In the genomic region with DNA sequence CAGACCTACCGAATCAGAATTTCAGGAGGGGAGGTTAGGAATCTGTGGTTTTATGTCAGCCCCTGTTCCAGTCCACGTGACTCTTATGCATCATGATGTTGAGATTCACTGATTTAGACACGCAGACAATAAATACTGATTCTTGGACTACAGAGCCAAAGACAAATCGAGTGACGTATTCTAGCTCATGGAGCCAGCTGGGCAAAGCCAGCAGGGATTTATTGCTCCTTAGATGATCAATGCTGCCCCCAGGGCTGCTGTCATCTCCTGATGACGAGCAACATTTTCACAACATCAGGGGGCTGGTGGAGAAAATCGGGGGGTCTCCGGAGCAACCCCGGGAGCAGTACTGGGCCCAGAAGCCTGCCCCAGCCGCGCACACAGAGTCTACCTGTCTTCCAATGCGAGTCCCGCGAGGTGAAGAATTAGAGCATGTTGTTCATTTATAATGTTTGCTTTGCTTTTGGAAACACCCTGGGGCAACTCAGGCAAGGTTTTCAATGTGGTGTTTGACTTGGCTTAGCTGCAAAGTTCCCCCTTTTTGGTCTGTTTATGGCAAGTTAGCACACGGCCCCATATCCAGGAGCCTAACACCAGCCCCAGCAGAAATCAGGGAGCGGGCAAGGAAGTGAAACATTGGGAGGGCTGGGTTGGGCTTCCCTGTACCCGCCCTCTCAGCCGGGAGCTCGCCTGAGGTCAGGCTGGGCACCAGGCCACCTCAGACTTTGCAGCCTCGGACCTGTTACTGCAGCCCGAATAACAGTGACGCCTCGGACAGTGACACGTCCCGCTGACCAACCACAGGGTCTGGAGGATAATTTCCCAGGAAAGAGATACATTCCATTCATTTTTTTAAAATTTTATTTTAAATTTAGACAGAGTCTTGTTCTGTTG, we compare ENCODE assay signal across 11 cellular contexts. TPM values are rescaled to one million over a fixed set of nuclear protein-coding genes. Genes with fewer than 3 reads are reported as not detected.
DNase-seq lines count a peak whose midpoint lies in the region; ATAC-seq, FAIRE-seq and TF ChIP-seq lines count a peak whose summit lies in the region.
"Had no signal": no experiment of that assay in that cellular context is flagged by ENCODE, and none has a peak within 500 bp of the region (broad histone marks: within the 10 kb centered on the region; RNA-seq: fewer than 3 reads in every experiment).

No MANE protein-coding gene starts in this region.

- FAIRE-seq in GM12891 (lab: Jason Lieb, UNC): no peak

- H3K9me3 ChIP-seq in GM23248 (ENCODE audit: low read depth) (no peaks in the 10 kb centered on the region), right cardiac atrium (ENCODE audit: control insufficient read depth, low read length) (no peaks in the 10 kb centered on the region), skeletal muscle satellite cell (replicated peaks; ENCODE audit: low read length) (no peaks in the 10 kb centered on the region)
- H3K9me3 ChIP-seq: gastroesophageal sphincter had no signal

- no peaks in the 10 kb centered on the region for H3K79me2 ChIP-seq in GM23248 (ENCODE audit: insufficient read depth)

- no peak for TF ChIP-seq POLR2A in GM12891 (IDR thresholded peaks at IDR 0.05; ENCODE audit: low read depth, low read length)

- 50 to 53% methylated on average over 25 of the region's 25 CpGs for WGBS in GM23248 (ENCODE audit: low coverage in 1 of 2, low lambda C conversion rate in 2 of 2, missing lambda C conversion rate in 2 of 2), 2 experiments
- 74% methylated on average over 25 of the region's 25 CpGs for WGBS in right cardiac atrium

- H3F3A ChIP-seq in GM23248 (ENCODE audit: insufficient read depth): no peaks in the 10 kb centered on the region

- DNase-seq in GM23248 (peak; percentile 61), astrocyte of the hippocampus (ENCODE audit: low read depth, low spot score) (peak; percentile 54), right cardiac atrium (peak; percentile 74 to 83 (median 81)), GM12891 (ENCODE audit: insufficient read length, low spot score) (no peak), SHP77 treated with DMSO at 0.1 percent for 48 hours (lab: John Stamatoyannopoulos, UW) (no peak)
- DNase-seq: DMS153 had no signal

- H3K4me2 ChIP-seq in GM23248 (ENCODE audit: unreplicated experiment) (peak overlapping the region; percentile 22), skeletal muscle satellite cell (ENCODE audit: low read length) (peak overlapping the region; percentile 74)

- H3K36me3 ChIP-seq in GM23248 (ENCODE audit: low read depth) (no peaks in the 10 kb centered on the region), skeletal muscle satellite cell (ENCODE audit: insufficient read depth, low read length) (no peaks in the 10 kb centered on the region)
- H3K36me3 ChIP-seq: cardiac muscle cell, gastroesophageal sphincter had no signal

- no peaks in the 10 kb centered on the region for H3K9me2 ChIP-seq in GM23248 (ENCODE audit: insufficient read depth)

- intact Hi-C loops in right cardiac atrium (cut with DNase I): loop anchor here in 3 of 4 donors (5.0 to 10.0 kb wide), 2 partner anchors 425 to 427 kb away; no protein-coding TSS in a partner anchor

- in situ Hi-C loops in GM23248 (cut with MboI): loop anchor here (10.0 kb wide), 1 partner anchor 425 kb away; no protein-coding TSS in a partner anchor

- H3K9ac ChIP-seq in GM23248 (no peak overlapping the region), skeletal muscle satellite cell (ENCODE audit: low read depth, low read length) (peak overlapping the region; percentile 55)

- H3K4me3 ChIP-seq in GM23248: no peak overlapping the region
- H3K4me3 ChIP-seq in right cardiac atrium (ENCODE audit: low read length): no peak overlapping the region
- peak overlapping the region; percentile 49 for H3K4me3 ChIP-seq in skeletal muscle satellite cell (ENCODE audit: low read length)
- H3K4me3 ChIP-seq: cardiac muscle cell, gastroesophageal sphincter had no signal

- no peak overlapping the region for H3K27ac ChIP-seq in GM23248
- no peak overlapping the region for H3K27ac ChIP-seq in right cardiac atrium (ENCODE audit: low read length)
- H3K27ac ChIP-seq: cardiac muscle cell, gastroesophageal sphincter had no signal

- ATAC-seq in right cardiac atrium (peak; percentile 87 to 89), GM18861 (IDR thresholded peaks at IDR 0.05; ENCODE audit: unreplicated experiment) (no peak), GM19035 (IDR thresholded peaks at IDR 0.05; ENCODE audit: unreplicated experiment) (no peak)
- ATAC-seq: gastroesophageal sphincter had no signal

- no peaks in the 10 kb centered on the region for H4K20me1 ChIP-seq in GM23248 (ENCODE audit: insufficient read depth)

- no peak overlapping the region for H2AFZ ChIP-seq in GM23248

- H3K4me1 ChIP-seq in GM23248 (ENCODE audit: insufficient read depth) (no peaks in the 10 kb centered on the region), right cardiac atrium (ENCODE audit: control insufficient read depth, insufficient read depth, low read length) (no peaks in the 10 kb centered on the region), skeletal muscle satellite cell (ENCODE audit: control insufficient read depth, insufficient read depth, low read length) (peaks cover 17% of the 10 kb centered on the region)
- H3K4me1 ChIP-seq: gastroesophageal sphincter had no signal

- H3K27me3 ChIP-seq in GM23248 (replicated peaks; ENCODE audit: insufficient read depth) (no peaks in the 10 kb centered on the region), right cardiac atrium (ENCODE audit: control insufficient read depth, insufficient read depth) (no peaks in the 10 kb centered on the region), skeletal muscle satellite cell (ENCODE audit: control insufficient read depth, insufficient read depth, low read length) (no peaks in the 10 kb centered on the region)
- H3K27me3 ChIP-seq: cardiac muscle cell, gastroesophageal sphincter had no signal

TF ChIP-seq in GM12891, 5 proteins besides CTCF, POLR2A, EP300 and RAD21:
- TF ChIP-seq PAX5 (IDR thresholded peaks at IDR 0.05; ENCODE audit: insufficient read depth, low read length, severe bottlenecking) (no peak), TAF1 (IDR thresholded peaks at IDR 0.05; ENCODE audit: low read depth, low read length) (no peak), SPI1 (IDR thresholded peaks at IDR 0.05; ENCODE audit: low read depth, low read length) (no peak), POU2F2 (IDR thresholded peaks at IDR 0.05; ENCODE audit: low read depth, low read length) (no peak), POLR2AphosphoS5 (IDR thresholded peaks at IDR 0.05; ENCODE audit: low read depth, low read length) (no peak)

RNA-seq across cellular contexts. Expression of a gene that starts 19.9 kb away (rescaled TPM):
- total RNA-seq in GM23248 (2014; rRNA removed; shearing (Covaris generic)): 0.51 TPM in 1 of 2 replicates, not detected in the other
- polyA plus RNA-seq in GM23248 (2016; fragmentation: Nextera tagmentation; extraction: Ambion mirVana) (0.28 TPM in 1 of 2 replicates, not detected in the other), right cardiac atrium (not detected)
- not detected for total RNA-seq in right cardiac atrium
- not detected in 2 replicates for total RNA-seq in skeletal muscle satellite cell (2012; rRNA removed)
- 13.8 TPM for polyA plus RNA-seq in GM12891 (2012; ENCODE audit: low read depth, missing spikeins)
- total RNA-seq: cardiac muscle cell had no signal
- polyA plus RNA-seq: cardiac muscle cell had no signal

Comparison
In these comparisons a context has a peak if more than half of its experiments do, and no peak if none do; other contexts are left out.
1. DNase-seq: peak in GM23248 (single experiment), astrocyte of the hippocampus (single experiment) and right cardiac atrium (3 of 3); none in GM12891 (single experiment) and SHP77 treated with DMSO at 0.1 percent for 48 hours (single experiment).
2. ATAC-seq: peak in right cardiac atrium (2 of 2); none in GM18861 (single experiment) and GM19035 (single experiment).